Comparison of ENCODE assay signal across 8 cellular contexts in genomic region chr1:213051881-213052202, GRCh38. TPM values are rescaled to one million over a fixed set of nuclear protein-coding genes. Genes with fewer than 3 reads are reported as not detected.
DNase-seq lines count a peak whose midpoint lies in the region; ATAC-seq and TF ChIP-seq lines count a peak whose summit lies in the region.

No MANE protein-coding gene starts in this region.

- H3K4me1 ChIP-seq in mucosa of rectum (ENCODE audit: control insufficient read depth in 2 of 2, insufficient read depth in 2 of 2, low read length in 2 of 2) = peaks cover 0 to 8% of the 10 kb centered on the region in 2 donors

- H3K4me3 ChIP-seq in mucosa of rectum (ENCODE audit: low read length in 2 of 2) = peak overlapping the region; percentile 92 to 96

- no peaks in the 10 kb centered on the region for H3K9me3 ChIP-seq in mucosa of rectum (ENCODE audit: control insufficient read depth in 2 of 2, low read length in 2 of 2)

- DNase-seq in stimulated activated naive CD8-positive, alpha-beta T cell treated with anti-CD3 and anti-CD28 coated beads, Interleukin-15, Interleukin-2, amounts not matched to agents 100 U/mL and 50 U/mL, for 24 hours = no peak
- no peak for DNase-seq in AG08395 (ENCODE audit: low spot score)
- DNase-seq in GM10248 (ENCODE audit: extremely low spot score) = no peak
- no peak for DNase-seq in AG20443 (ENCODE audit: low spot score)
- DNase-seq in NCI-H1436 (lab: John Stamatoyannopoulos, UW) = no peak

- H3K27ac Mint-ChIP-seq in stimulated activated naive CD8-positive, alpha-beta T cell treated with anti-CD3 and anti-CD28 coated beads, Interleukin-15, Interleukin-2, amounts not matched to agents 100 ng/mL and 50 ng/mL, for 24 hours = peak overlapping the region; percentile 84
- H3K27ac Mint-ChIP-seq in brain = peak overlapping the region; percentile 69 to 94 (median 87)

- peaks cover 13% of the 10 kb centered on the region for H3K36me3 Mint-ChIP-seq in stimulated activated naive CD8-positive, alpha-beta T cell treated with anti-CD3 and anti-CD28 coated beads, Interleukin-15, Interleukin-2, amounts not matched to agents 100 ng/mL and 50 ng/mL, for 24 hours (ENCODE audit: low read depth)
- peaks cover 15% of the 10 kb centered on the region for H3K36me3 Mint-ChIP-seq in brain

- peaks cover 32% of the 10 kb centered on the region for H3K4me1 Mint-ChIP-seq in stimulated activated naive CD8-positive, alpha-beta T cell treated with anti-CD3 and anti-CD28 coated beads, Interleukin-15, Interleukin-2, amounts not matched to agents 100 ng/mL and 50 ng/mL, for 24 hours (ENCODE audit: low read depth)
- H3K4me1 Mint-ChIP-seq in brain = peaks cover 66% of the 10 kb centered on the region

- peaks cover 0 to 4% of the 10 kb centered on the region in 2 donors for H3K27me3 ChIP-seq in mucosa of rectum (ENCODE audit: control insufficient read depth in 2 of 2, insufficient read depth in 2 of 2, low read length in 2 of 2)

- H3K27ac ChIP-seq in mucosa of rectum (ENCODE audit: low read depth in 2 of 2, low read length in 2 of 2) = no peak overlapping the region

- ATAC-seq in stimulated activated naive CD8-positive, alpha-beta T cell treated with anti-CD3 and anti-CD28 coated beads, Interleukin-15, Interleukin-2, amounts not matched to agents 100 U/mL and 50 U/mL, for 24 hours = no peak

- peaks cover 21% of the 10 kb centered on the region for H3K27me3 Mint-ChIP-seq in stimulated activated naive CD8-positive, alpha-beta T cell treated with anti-CD3 and anti-CD28 coated beads, Interleukin-15, Interleukin-2, amounts not matched to agents 100 ng/mL and 50 ng/mL, for 24 hours
- H3K27me3 Mint-ChIP-seq in brain = peaks cover 25% of the 10 kb centered on the region

- peaks cover 9% of the 10 kb centered on the region for H3K9me3 Mint-ChIP-seq in stimulated activated naive CD8-positive, alpha-beta T cell treated with anti-CD3 and anti-CD28 coated beads, Interleukin-15, Interleukin-2, amounts not matched to agents 100 ng/mL and 50 ng/mL, for 24 hours
- peaks cover 8 to 17% (median 14%) of the 10 kb centered on the region in 5 experiments for H3K9me3 Mint-ChIP-seq in brain

- TF ChIP-seq CTCF in brain (conservative IDR thresholded peaks at IDR 0.05) = no peak
- TF ChIP-seq CTCF in GM10248 (IDR thresholded peaks at IDR 0.05; ENCODE audit: control extremely low read depth, extremely low read depth, low read depth, missing control alignments) = no peak

- POLR2A ChIA-PET in GM10248 (lab: Yijun Ruan, JAX) = no interaction called here

- H3K4me3 Mint-ChIP-seq in stimulated activated naive CD8-positive, alpha-beta T cell treated with anti-CD3 and anti-CD28 coated beads, Interleukin-15, Interleukin-2, amounts not matched to agents 100 ng/mL and 50 ng/mL, for 24 hours = peak overlapping the region; percentile 95
- H3K4me3 Mint-ChIP-seq in brain = peak overlapping the region; percentile 93 to 99 (median 95)

- CTCF ChIA-PET in GM10248 (lab: Yijun Ruan, JAX) = interaction anchor here (2.0 kb wide), 1 partner anchor 19 kb away, joined by 8 read pairs; no protein-coding TSS in a partner anchor

- H3K9ac ChIP-seq in mucosa of rectum (ENCODE audit: low read depth in 1 of 2, low read length in 2 of 2) = peak overlapping the region; percentile 80

- H3K36me3 ChIP-seq in mucosa of rectum (ENCODE audit: control insufficient read depth in 2 of 2, insufficient read depth in 2 of 2, low read length in 2 of 2) = no peaks in the 10 kb centered on the region

RNA-seq across cellular contexts. Expression of gene RPS6KC1, which starts 0.8 kb away (rescaled TPM):
- polyA plus RNA-seq in brain (ENCODE audit: insufficient read depth, low read depth, low replicate concordance) = 9.2 TPM

RNA-seq across cellular contexts. Expression of gene ANGEL2, which starts 36.2 kb away (rescaled TPM):
- 10.7 TPM for polyA plus RNA-seq in brain (ENCODE audit: insufficient read depth, low read depth, low replicate concordance)
